ENCODE assay signal across 8 cellular contexts in genomic region chr11:71451596-71452353, GRCh38. TPM values are rescaled to one million over a fixed set of nuclear protein-coding genes. Genes with fewer than 3 reads are reported as not detected.
DNase-seq lines count a peak whose midpoint lies in the region; ATAC-seq and TF ChIP-seq lines count a peak whose summit lies in the region.

No MANE protein-coding gene starts in this region.

- H3K27ac ChIP-seq in upper lobe of right lung, result peak overlapping the region; percentile 90

- H3K4me3 ChIP-seq in upper lobe of right lung, result peak overlapping the region; percentile 76

- intact Hi-C loops in upper lobe of right lung (cut with DNase I), result no loop called here

- no peak for TF ChIP-seq CTCF in upper lobe of right lung (IDR thresholded peaks at IDR 0.05)

- in situ Hi-C loops in G401 (cut with HindIII; ENCODE audit: low sequenced_read_pairs), result no loop called here

- ATAC-seq in upper lobe of right lung, result no peak
- ATAC-seq in GM21423 (IDR thresholded peaks at IDR 0.05; ENCODE audit: unreplicated experiment), result no peak

- peaks cover 34% of the 10 kb centered on the region for H3K4me1 ChIP-seq in upper lobe of right lung

- H3K36me3 ChIP-seq in upper lobe of right lung, result peaks cover 20% of the 10 kb centered on the region

- no peaks in the 10 kb centered on the region for H3K9me3 ChIP-seq in upper lobe of right lung

- no peaks in the 10 kb centered on the region for H3K27me3 ChIP-seq in upper lobe of right lung

- DNase-seq in G401 (ENCODE audit: low spot score) (peak; percentile 80), NCI-H748 (lab: John Stamatoyannopoulos, UW; ENCODE audit: unreplicated experiment) (peak; percentile 30), cerebellum (ENCODE audit: low spot score) (peak; percentile 50), mesenteric fat pad (ENCODE audit: low spot score) (peak; percentile 68), upper lobe of right lung (no peak), GM03348 (ENCODE audit: low spot score) (no peak), HUDEP-2 (lab: John Stamatoyannopoulos, UW; ENCODE audit: unreplicated experiment in 76 of 76) (no peak)

RNA-seq across cellular contexts. Expression of gene NADSYN1, which starts 1.2 kb away (rescaled TPM):
- 39.1 and 41.1 TPM in 2 replicates for total RNA-seq in G401 (2014; rRNA removed; shearing (Covaris generic))
- total RNA-seq in cerebellum (32.0 TPM), mesenteric fat pad (48.0 TPM), upper lobe of right lung (91.3 TPM)

RNA-seq across cellular contexts. Expression of gene DHCR7, which starts 3.6 kb away (rescaled TPM):
- total RNA-seq in G401 (2014; rRNA removed; shearing (Covaris generic)), result 46.1 and 71.8 TPM in 2 replicates
- total RNA-seq in cerebellum (36.7 TPM), mesenteric fat pad (26.3 TPM), upper lobe of right lung (105 TPM)

Comparison
In these comparisons a context has a peak if more than half of its experiments do, and no peak if none do; other contexts are left out.
1. DNase-seq: peak in G401 (single experiment), NCI-H748 (single experiment), cerebellum (single experiment) and mesenteric fat pad (single experiment); none in upper lobe of right lung (single experiment), GM03348 (single experiment) and HUDEP-2 (0 of 76).